ENCODE assay signal across 8 cellular contexts in the genomic region with DNA sequence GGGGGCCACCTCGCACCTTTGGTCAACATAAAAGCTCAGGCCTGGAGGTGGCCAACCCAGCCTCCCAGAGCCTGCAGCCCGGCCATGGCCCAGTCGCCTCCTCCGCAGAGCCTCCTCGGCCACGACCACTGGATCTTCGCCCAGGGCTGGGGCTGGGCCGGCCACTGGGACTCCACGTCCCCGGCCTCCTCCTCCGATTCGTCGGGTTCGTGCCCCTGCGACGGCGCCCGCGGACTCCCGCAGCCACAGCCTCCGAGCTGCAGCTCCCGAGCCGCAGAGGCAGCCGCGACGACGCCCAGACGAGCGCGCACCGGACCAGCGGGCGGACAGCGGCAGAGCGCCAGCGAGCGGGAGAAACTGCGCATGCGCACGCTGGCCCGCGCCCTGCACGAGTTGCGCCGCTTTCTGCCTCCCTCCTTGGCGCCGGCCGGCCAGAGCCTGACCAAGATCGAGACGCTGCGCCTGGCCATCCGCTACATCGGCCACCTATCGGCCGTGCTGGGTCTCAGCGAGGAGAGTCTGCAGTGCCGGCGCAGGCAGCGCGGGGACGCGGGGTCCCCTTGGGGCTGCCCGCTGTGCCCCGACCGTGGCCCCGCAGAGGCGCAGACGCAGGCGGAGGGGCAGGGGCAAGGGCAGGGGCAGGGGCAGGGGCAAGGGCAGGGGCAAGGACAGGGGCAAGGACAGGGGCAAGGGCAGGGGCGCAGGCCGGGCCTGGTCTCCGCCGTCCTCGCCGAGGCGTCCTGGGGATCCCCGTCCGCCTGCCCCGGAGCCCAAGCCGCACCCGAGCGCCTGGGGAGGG. TPM values are rescaled to one million over a fixed set of nuclear protein-coding genes. Genes with fewer than 3 reads are reported as not detected.
DNase-seq lines count a peak whose midpoint lies in the region; ATAC-seq and TF ChIP-seq lines count a peak whose summit lies in the region.

A gene with protein sequence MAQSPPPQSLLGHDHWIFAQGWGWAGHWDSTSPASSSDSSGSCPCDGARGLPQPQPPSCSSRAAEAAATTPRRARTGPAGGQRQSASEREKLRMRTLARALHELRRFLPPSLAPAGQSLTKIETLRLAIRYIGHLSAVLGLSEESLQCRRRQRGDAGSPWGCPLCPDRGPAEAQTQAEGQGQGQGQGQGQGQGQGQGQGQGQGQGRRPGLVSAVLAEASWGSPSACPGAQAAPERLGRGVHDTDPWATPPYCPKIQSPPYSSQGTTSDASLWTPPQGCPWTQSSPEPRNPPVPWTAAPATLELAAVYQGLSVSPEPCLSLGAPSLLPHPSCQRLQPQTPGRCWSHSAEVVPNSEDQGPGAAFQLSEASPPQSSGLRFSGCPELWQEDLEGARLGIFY (plus strand): TSS at position 59 of the 799 bp plus-strand sequence. CDS start 26 bp downstream, at position 85.

- POLR2A ChIA-PET in naive thymus-derived CD8-positive, alpha-beta T cell (lab: Charles Lee) = no interaction called here

- TF ChIP-seq CTCF in fibroblast of pulmonary artery (IDR thresholded peaks at IDR 0.05; ENCODE audit: low read length, missing control alignments) = peak; percentile 29

- H3K36me3 Mint-ChIP-seq in naive thymus-derived CD8-positive, alpha-beta T cell = no peaks in the 10 kb centered on the region

- DNase-seq in ELR (ENCODE audit: low read depth) (peak; percentile 88), NOMO-1 treated with DMSO at 0.1 percent for 48 hours (lab: John Stamatoyannopoulos, UW; ENCODE audit: unreplicated experiment) (peak; percentile 55), activated T-helper 1 cell treated with Interleukin-2 at 50 U/mL for 16 hours (ENCODE audit: low read depth) (peak; percentile 17), fibroblast of pulmonary artery (ENCODE audit: low read depth) (peak; percentile 84)
- peak in 7 of 10 donors; percentile 6 to 39 (median 35) for DNase-seq in naive thymus-derived CD8-positive, alpha-beta T cell
- DNase-seq in stimulated activated naive CD4-positive, alpha-beta T cell treated with Interleukin-2 at 50 U/mL for 16 hours (lab: John Stamatoyannopoulos, UW) = peak; percentile 35

- H3K27me3 Mint-ChIP-seq in naive thymus-derived CD8-positive, alpha-beta T cell = peaks cover 7 to 48% (median 28%) of the 10 kb centered on the region in 5 donors

- H3K27ac Mint-ChIP-seq in naive thymus-derived CD8-positive, alpha-beta T cell = no peak within 1 kb of the TSS

- peak; percentile 56 for ATAC-seq in HG02973 (IDR thresholded peaks at IDR 0.05; ENCODE audit: unreplicated experiment)
- ATAC-seq in naive thymus-derived CD8-positive, alpha-beta T cell = peak; percentile 29 to 62
- no peak for ATAC-seq in GM21367 (IDR thresholded peaks at IDR 0.05; ENCODE audit: unreplicated experiment)

- peak within 1 kb of the TSS; percentile 41 for H3K4me3 ChIP-seq in fibroblast of pulmonary artery (replicated peaks; ENCODE audit: low read depth, low read length)

- H3K9me3 Mint-ChIP-seq in naive thymus-derived CD8-positive, alpha-beta T cell = no peaks in the 10 kb centered on the region

- H3K4me3 Mint-ChIP-seq in naive thymus-derived CD8-positive, alpha-beta T cell = peak within 1 kb of the TSS in 9 of 10 donors; percentile 34 to 64 (median 55)

- H3K4me1 Mint-ChIP-seq in naive thymus-derived CD8-positive, alpha-beta T cell = peaks cover 0 to 10% (median 2%) of the 10 kb centered on the region in 4 donors

RNA-seq across cellular contexts. Expression of the gene that starts here (rescaled TPM):
- total RNA-seq in naive thymus-derived CD8-positive, alpha-beta T cell = not detected
- not detected for polyA plus RNA-seq in naive thymus-derived CD8-positive, alpha-beta T cell

Comparison
In these comparisons a context has a peak if more than half of its experiments do, and no peak if none do; other contexts are left out.
1. Peak in DNase-seq and ATAC-seq in naive thymus-derived CD8-positive, alpha-beta T cell; RNA of the gene not detected or under 1 TPM.
2. DNase-seq: peak in every context shown above with its lines; median percentile 88 in ELR; 84 in fibroblast of pulmonary artery; 55 in NOMO-1 treated with DMSO at 0.1 percent for 48 hours; 35 in naive thymus-derived CD8-positive, alpha-beta T cell; 35 in stimulated activated naive CD4-positive, alpha-beta T cell treated with Interleukin-2 at 50 U/mL for 16 hours; 17 in activated T-helper 1 cell treated with Interleukin-2 at 50 U/mL for 16 hours.